ENCODE assay signal across 24 cellular contexts in genomic region chr17:44171931-44172455, GRCh38. TPM values are rescaled to one million over a fixed set of nuclear protein-coding genes. Genes with fewer than 3 reads are reported as not detected.
A peak's percentile ranks its signal among the peaks of the same experiment; 100 is the strongest.
DNase-seq lines count a peak whose midpoint lies in the region; ATAC-seq and TF ChIP-seq lines count a peak whose summit lies in the region.
"Had no signal": no experiment of that assay in that cellular context is flagged by ENCODE, and none has a peak within 500 bp of the region (broad histone marks: within the 10 kb centered on the region; RNA-seq: fewer than 3 reads in every experiment).

No MANE protein-coding gene starts in this region.

- H3K4me3 Mint-ChIP-seq in activated naive CD8-positive, alpha-beta T cell treated with anti-CD3 and anti-CD28 coated beads for 36 hours, result no peak overlapping the region
- no peak overlapping the region for H3K4me3 Mint-ChIP-seq in activated naive CD8-positive, alpha-beta T cell treated with anti-CD3 and anti-CD28 coated beads, Interleukin-2, amount 50 U/mL, for 24 hours
- H3K4me3 Mint-ChIP-seq in glutamatergic neuron (ENCODE audit: unreplicated experiment), result no peak overlapping the region
- H3K4me3 Mint-ChIP-seq: activated naive CD4-positive, alpha-beta T cell treated with anti-CD3 and anti-CD28 coated beads for 36 hours; activated T-cell treated with anti-CD3 and anti-CD28 coated beads, Interleukin-2, amount 50 U/mL, for 4 hours had no signal

- no peak for TF ChIP-seq POLR2A in sigmoid colon (IDR thresholded peaks at IDR 0.05)

- intact Hi-C loops in sigmoid colon (cut with DNase I), result no loop called here
- intact Hi-C loops in lower lobe of right lung (cut with DNase I), result no loop called here

- no peak for DNase-seq in activated naive CD8-positive, alpha-beta T cell treated with anti-CD3 and anti-CD28 coated beads for 36 hours
- no peak for DNase-seq in activated naive CD8-positive, alpha-beta T cell treated with anti-CD3 and anti-CD28 coated beads, Interleukin-2, amount 50 U/mL, for 24 hours
- DNase-seq in NCI-H69 (lab: John Stamatoyannopoulos, UW) (peak; percentile 22), glutamatergic neuron (no peak), sigmoid colon (no peak), lower lobe of right lung (no peak), T1000 (lab: John Stamatoyannopoulos, UW) (no peak)
- DNase-seq: activated naive CD4-positive, alpha-beta T cell treated with anti-CD3 and anti-CD28 coated beads for 36 hours; activated T-cell treated with anti-CD3 and anti-CD28 coated beads, Interleukin-2, amount 50 U/mL, for 4 hours; BE2C; erythroblast; Kasumi-1; midbrain; NCI-H1092 treated with DMSO at 0.1 percent for 48 hours; NCI-H2081 treated with DMSO at 0.1 percent for 48 hours; NCI-H446 treated with DMSO at 0.1 percent for 48 hours; NK-92 treated with Interleukin-12 subunit alpha and Interleukin-12 subunit beta, amount 100 ng/mL, for 24 hours had no signal

- H3K36me3 Mint-ChIP-seq in activated naive CD8-positive, alpha-beta T cell treated with anti-CD3 and anti-CD28 coated beads for 36 hours, result no peaks in the 10 kb centered on the region
- peaks cover 7% of the 10 kb centered on the region for H3K36me3 Mint-ChIP-seq in activated naive CD8-positive, alpha-beta T cell treated with anti-CD3 and anti-CD28 coated beads, Interleukin-2, amount 50 U/mL, for 24 hours (ENCODE audit: low read depth)
- no peaks in the 10 kb centered on the region for H3K36me3 Mint-ChIP-seq in glutamatergic neuron (ENCODE audit: unreplicated experiment)

- H3K36me3 ChIP-seq in sigmoid colon (peaks cover 0 to 8% (median 0%) of the 10 kb centered on the region in 4 donors), lower lobe of right lung (peaks cover 6% of the 10 kb centered on the region)
- H3K36me3 ChIP-seq: BE2C had no signal

- TF ChIP-seq EP300 in sigmoid colon (IDR thresholded peaks at IDR 0.05), result no peak

- H3K27me3 ChIP-seq in sigmoid colon (no peaks in the 10 kb centered on the region), lower lobe of right lung (ENCODE audit: low read depth) (no peaks in the 10 kb centered on the region)
- H3K27me3 ChIP-seq: ascending aorta, BE2C had no signal

- peaks cover 12% of the 10 kb centered on the region for H3K4me1 Mint-ChIP-seq in activated naive CD8-positive, alpha-beta T cell treated with anti-CD3 and anti-CD28 coated beads for 36 hours
- H3K4me1 Mint-ChIP-seq in activated naive CD8-positive, alpha-beta T cell treated with anti-CD3 and anti-CD28 coated beads, Interleukin-2, amount 50 U/mL, for 24 hours, result no peaks in the 10 kb centered on the region
- peaks cover 7% of the 10 kb centered on the region for H3K4me1 Mint-ChIP-seq in glutamatergic neuron (ENCODE audit: low read depth, unreplicated experiment)

- H3K27ac ChIP-seq in sigmoid colon (peak overlapping the region in 3 of 4 donors; percentile 79 to 90 (median 85)), lower lobe of right lung (no peak overlapping the region)
- H3K27ac ChIP-seq: A549, SK-N-MC had no signal

- no peak for TF ChIP-seq CTCF in glutamatergic neuron (IDR thresholded peaks at IDR 0.05; ENCODE audit: partially characterized antibody, unreplicated experiment)
- no peak for TF ChIP-seq CTCF in sigmoid colon (IDR thresholded peaks at IDR 0.05)
- no peak for TF ChIP-seq CTCF in lower lobe of right lung (IDR thresholded peaks at IDR 0.05)

- no peak for ATAC-seq in activated naive CD8-positive, alpha-beta T cell treated with anti-CD3 and anti-CD28 coated beads, Interleukin-2, amount 50 U/mL, for 24 hours
- ATAC-seq in lower lobe of right lung (no peak), GM19452 (IDR thresholded peaks at IDR 0.05; ENCODE audit: unreplicated experiment) (no peak)
- ATAC-seq: A549; activated CD4-positive, CD25-positive, alpha-beta regulatory T cell treated with anti-CD3 and anti-CD28 coated beads, Interleukin-2, amount 50 U/mL, for 24 hours; activated T-cell treated with anti-CD3 and anti-CD28 coated beads, Interleukin-2, amount 50 U/mL, for 4 hours had no signal

- H3K4me1 ChIP-seq in sigmoid colon (peaks cover 0 to 32% (median 23%) of the 10 kb centered on the region in 4 donors), lower lobe of right lung (peaks cover 13% of the 10 kb centered on the region)

- H3K9me3 Mint-ChIP-seq in activated naive CD8-positive, alpha-beta T cell treated with anti-CD3 and anti-CD28 coated beads for 36 hours, result no peaks in the 10 kb centered on the region
- no peaks in the 10 kb centered on the region for H3K9me3 Mint-ChIP-seq in activated naive CD8-positive, alpha-beta T cell treated with anti-CD3 and anti-CD28 coated beads, Interleukin-2, amount 50 U/mL, for 24 hours
- H3K9me3 Mint-ChIP-seq in glutamatergic neuron (ENCODE audit: unreplicated experiment), result no peaks in the 10 kb centered on the region
- H3K9me3 Mint-ChIP-seq: activated naive CD4-positive, alpha-beta T cell treated with anti-CD3 and anti-CD28 coated beads for 36 hours; activated T-cell treated with anti-CD3 and anti-CD28 coated beads, Interleukin-2, amount 50 U/mL, for 4 hours had no signal

- peak overlapping the region; percentile 22 for H3K27ac Mint-ChIP-seq in activated naive CD8-positive, alpha-beta T cell treated with anti-CD3 and anti-CD28 coated beads for 36 hours
- H3K27ac Mint-ChIP-seq in activated naive CD8-positive, alpha-beta T cell treated with anti-CD3 and anti-CD28 coated beads, Interleukin-2, amount 50 U/mL, for 24 hours, result no peak overlapping the region
- H3K27ac Mint-ChIP-seq in glutamatergic neuron (ENCODE audit: unreplicated experiment), result peak overlapping the region; percentile 43
- H3K27ac Mint-ChIP-seq: activated naive CD4-positive, alpha-beta T cell treated with anti-CD3 and anti-CD28 coated beads for 36 hours had no signal

- H3K4me3 ChIP-seq in sigmoid colon, result no peak overlapping the region
- H3K4me3 ChIP-seq in lower lobe of right lung, result no peak overlapping the region
- H3K4me3 ChIP-seq: A549, SK-N-MC had no signal

- no peaks in the 10 kb centered on the region for H3K9me3 ChIP-seq in sigmoid colon
- H3K9me3 ChIP-seq in lower lobe of right lung, result no peaks in the 10 kb centered on the region
- H3K9me3 ChIP-seq: A549, ascending aorta, BE2C had no signal

- no peaks in the 10 kb centered on the region for H3K27me3 Mint-ChIP-seq in activated naive CD8-positive, alpha-beta T cell treated with anti-CD3 and anti-CD28 coated beads for 36 hours
- H3K27me3 Mint-ChIP-seq in activated naive CD8-positive, alpha-beta T cell treated with anti-CD3 and anti-CD28 coated beads, Interleukin-2, amount 50 U/mL, for 24 hours, result no peaks in the 10 kb centered on the region
- no peaks in the 10 kb centered on the region for H3K27me3 Mint-ChIP-seq in glutamatergic neuron (ENCODE audit: unreplicated experiment)

- 85 to 88% methylated on average over 17 of the region's 17 CpGs for WGBS in sigmoid colon, 2 donors

RNA-seq across cellular contexts. Expression of gene ASB16, which starts 1.5 kb away (rescaled TPM):
- total RNA-seq in activated naive CD8-positive, alpha-beta T cell treated with anti-CD3 and anti-CD28 coated beads for 36 hours, result not detected
- total RNA-seq in glutamatergic neuron (ENCODE audit: unreplicated experiment) (not detected), sigmoid colon (1 to 10 TPM in 3 of 4 donors, under 1 TPM in 1; 0.82 to 4.2 (median 1.6) TPM), lower lobe of right lung (not detected)
- polyA plus RNA-seq in sigmoid colon, result under 1 TPM in 1 of 3 donors, not detected in 2; 0.19 TPM
- total RNA-seq: ascending aorta, renal cortical epithelial cell had no signal
- polyA plus RNA-seq: neural cell had no signal

RNA-seq across cellular contexts. Expression of gene TMUB2, which starts 14.8 kb away (rescaled TPM):
- 10 to 100 TPM; 17.1 to 18.2 TPM for total RNA-seq in activated naive CD8-positive, alpha-beta T cell treated with anti-CD3 and anti-CD28 coated beads for 36 hours
- total RNA-seq in glutamatergic neuron (ENCODE audit: unreplicated experiment), result 52.1 TPM
- total RNA-seq in sigmoid colon, result 10 to 100 TPM; 26.9 to 40.3 (median 29.2) TPM
- 10 to 100 TPM; 19.0 to 41.3 (median 22.2) TPM for polyA plus RNA-seq in sigmoid colon
- total RNA-seq in lower lobe of right lung, result 41.9 TPM

RNA-seq across cellular contexts. Expression of gene ATXN7L3, which starts 27.7 kb away (rescaled TPM):
- 10 to 100 TPM; 78.7 to 83.4 TPM for total RNA-seq in activated naive CD8-positive, alpha-beta T cell treated with anti-CD3 and anti-CD28 coated beads for 36 hours
- 146 TPM for total RNA-seq in glutamatergic neuron (ENCODE audit: unreplicated experiment)
- 10 to 100 TPM; 26.4 to 37.4 (median 35.0) TPM for total RNA-seq in sigmoid colon
- 10 to 100 TPM; 36.0 to 59.8 (median 43.0) TPM for polyA plus RNA-seq in sigmoid colon
- total RNA-seq in lower lobe of right lung, result 67.4 TPM

RNA-seq across cellular contexts. Expression of gene HROB, which starts 30.3 kb away (rescaled TPM):
- 10 to 100 TPM; 18.5 to 20.1 TPM for total RNA-seq in activated naive CD8-positive, alpha-beta T cell treated with anti-CD3 and anti-CD28 coated beads for 36 hours
- total RNA-seq in glutamatergic neuron (ENCODE audit: unreplicated experiment) (3.2 TPM), sigmoid colon (1 to 10 TPM in 1 of 4 donors, under 1 TPM in 3; 0.36 to 3.3 (median 0.52) TPM), lower lobe of right lung (0.50 TPM)
- polyA plus RNA-seq in sigmoid colon, result 1 to 10 TPM in 1 of 3 donors, under 1 TPM in 1, not detected in 1; 0.69 to 3.1 TPM
- total RNA-seq: ascending aorta had no signal

RNA-seq across cellular contexts. Expression of gene UBTF, which starts 47.5 kb away (rescaled TPM):
- 100 to 1,000 TPM; 158 to 169 TPM for total RNA-seq in activated naive CD8-positive, alpha-beta T cell treated with anti-CD3 and anti-CD28 coated beads for 36 hours
- 97.6 TPM for total RNA-seq in glutamatergic neuron (ENCODE audit: unreplicated experiment)
- 10 to 100 TPM; 43.4 to 58.4 (median 52.5) TPM for total RNA-seq in sigmoid colon
- 10 to 100 TPM; 26.8 to 55.0 (median 28.2) TPM for polyA plus RNA-seq in sigmoid colon
- 56.7 TPM for total RNA-seq in lower lobe of right lung
